16 cellular contexts compared by ENCODE assay signal in the genomic region with DNA sequence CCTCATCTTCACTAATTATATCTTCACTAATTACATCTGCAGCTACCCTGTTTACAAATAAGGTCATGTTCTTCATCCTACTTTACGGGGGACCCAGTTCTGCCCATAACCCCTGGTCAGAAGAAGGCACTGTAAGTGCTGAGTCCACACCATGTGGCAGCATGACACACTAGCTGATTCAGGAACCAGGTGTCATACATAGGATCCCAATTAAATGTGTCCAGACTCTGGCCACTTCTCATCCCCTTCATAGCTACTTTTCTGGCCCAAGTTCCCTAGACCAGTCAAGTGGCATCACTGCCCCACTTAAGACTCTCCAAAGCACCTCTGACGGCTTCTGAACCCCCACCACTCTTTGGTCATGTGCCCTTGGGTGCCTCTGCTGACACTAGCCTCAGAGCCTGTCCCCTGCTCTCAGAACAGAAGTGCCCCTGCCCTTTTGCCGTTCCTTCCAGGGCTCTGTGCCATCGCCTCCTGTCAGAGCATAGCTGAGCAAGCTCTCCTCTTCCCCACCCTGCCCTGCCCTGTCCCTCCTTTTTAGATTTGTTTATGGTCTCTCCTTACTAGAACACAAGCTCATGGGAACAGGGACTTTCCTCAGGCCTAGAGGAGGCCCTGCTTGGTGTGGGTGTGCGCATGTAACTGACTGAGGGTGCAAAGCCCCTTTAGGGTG.
DNase-seq lines count a peak whose midpoint lies in the region; ATAC-seq, FAIRE-seq and TF ChIP-seq lines count a peak whose summit lies in the region.
"Had no signal": no experiment of that assay in that cellular context is flagged by ENCODE, and none has a peak within 500 bp of the region (broad histone marks: within the 10 kb centered on the region; RNA-seq: fewer than 3 reads in every experiment).

No MANE protein-coding gene starts in this region.

- H3K18ac ChIP-seq in neuronal stem cell (ENCODE audit: low read length), result no peak overlapping the region

- H3K27ac ChIP-seq in cingulate gyrus (ENCODE audit: low read depth, low read length) (peak overlapping the region; percentile 76), right atrium auricular region (peak overlapping the region; percentile 70 to 78), neuronal stem cell (replicated peaks; ENCODE audit: low read length) (no peak overlapping the region), upper lobe of right lung (peak overlapping the region; percentile 63)

- H3K14ac ChIP-seq in neuronal stem cell (ENCODE audit: low read length), result peak overlapping the region; percentile 3

- H3K36me3 ChIP-seq in right atrium auricular region, result no peaks in the 10 kb centered on the region
- H3K36me3 ChIP-seq in neuronal stem cell (replicated peaks in 1 of 2; ENCODE audit: control insufficient read depth in 2 of 2, insufficient read depth in 2 of 2, low read length in 2 of 2), result peaks cover 8 to 55% of the 10 kb centered on the region in 2 donors
- H3K36me3 ChIP-seq in upper lobe of right lung, result no peaks in the 10 kb centered on the region

- peaks cover 0 to 95% of the 10 kb centered on the region in 2 donors for H3K4me1 ChIP-seq in right atrium auricular region
- H3K4me1 ChIP-seq in neuronal stem cell (ENCODE audit: control insufficient read depth in 2 of 2, insufficient read depth in 1 of 2, low read depth in 1 of 2, low read length in 2 of 2), result peaks cover 9 to 20% of the 10 kb centered on the region in 2 donors
- peaks cover 55% of the 10 kb centered on the region for H3K4me1 ChIP-seq in upper lobe of right lung

- H2AK5ac ChIP-seq in neuronal stem cell (ENCODE audit: low read depth, low read length), result no peak overlapping the region

- H3K4me3 ChIP-seq in right atrium auricular region, result no peak overlapping the region
- no peak overlapping the region for H3K4me3 ChIP-seq in neuronal stem cell (ENCODE audit: low read length in 2 of 2)
- no peak overlapping the region for H3K4me3 ChIP-seq in upper lobe of right lung
- H3K4me3 ChIP-seq: gastroesophageal sphincter had no signal

- peak; percentile 82 for ATAC-seq in upper lobe of right lung
- ATAC-seq: gastroesophageal sphincter had no signal

- no peak overlapping the region for H3K4ac ChIP-seq in neuronal stem cell (ENCODE audit: low read length)

- H3K9me3 ChIP-seq in right atrium auricular region (no peaks in the 10 kb centered on the region), neuronal stem cell (replicated peaks in 1 of 2; ENCODE audit: control insufficient read depth in 2 of 2, insufficient read depth in 1 of 2, low read depth in 1 of 2, low read length in 2 of 2) (peaks cover 0 to 2% of the 10 kb centered on the region in 2 donors), upper lobe of right lung (no peaks in the 10 kb centered on the region)
- H3K9me3 ChIP-seq: gastroesophageal sphincter had no signal

- no peak overlapping the region for H2BK120ac ChIP-seq in neuronal stem cell (ENCODE audit: low read depth, low read length)

- WGBS in neuronal stem cell (ENCODE audit: extremely low coverage in 2 of 2, insufficient read length in 2 of 2, insufficient replicate concordance in 1 of 2), 2 donors, result no CpG with 5 or more reads among the region's 5 CpGs

- H4K91ac ChIP-seq in neuronal stem cell (ENCODE audit: low read depth, low read length, poor library complexity), result no peak overlapping the region

- no peak overlapping the region for H3K9ac ChIP-seq in neuronal stem cell (ENCODE audit: low read depth, low read length, poor library complexity)

- no peak overlapping the region for H3K23ac ChIP-seq in neuronal stem cell (ENCODE audit: low read depth, low read length, poor library complexity)

- H3K27me3 ChIP-seq in right atrium auricular region, result no peaks in the 10 kb centered on the region
- no peaks in the 10 kb centered on the region for H3K27me3 ChIP-seq in neuronal stem cell (ENCODE audit: control insufficient read depth in 3 of 3, insufficient read depth in 3 of 3, low read depth in 1 of 3, low read length in 3 of 3)
- H3K27me3 ChIP-seq in upper lobe of right lung, result no peaks in the 10 kb centered on the region
- H3K27me3 ChIP-seq: gastroesophageal sphincter had no signal

- no peak for TF ChIP-seq CTCF in right atrium auricular region (IDR thresholded peaks at IDR 0.05)
- no peak for TF ChIP-seq CTCF in upper lobe of right lung (IDR thresholded peaks at IDR 0.05)

- intact Hi-C loops in upper lobe of right lung (cut with DNase I), result no loop called here

- no peak overlapping the region for H4K8ac ChIP-seq in neuronal stem cell (ENCODE audit: low read depth, low read length)

- H3K4me2 ChIP-seq in neuronal stem cell (ENCODE audit: insufficient read depth, low read length, poor library complexity, severe bottlenecking), result no peak overlapping the region

- FAIRE-seq in GM12892 (lab: Jason Lieb, UNC), result no peak
- FAIRE-seq: D721Med, GM19239 had no signal

- H2BK12ac ChIP-seq in neuronal stem cell (ENCODE audit: low read length), result no peak overlapping the region

- no peak overlapping the region for H2AFZ ChIP-seq in neuronal stem cell (ENCODE audit: low read length)

- no peak overlapping the region for H2BK5ac ChIP-seq in neuronal stem cell (ENCODE audit: low read length)

- DNase-seq in right atrium auricular region (ENCODE audit: low spot score) (no peak), neuronal stem cell (ENCODE audit: low spot score) (no peak), upper lobe of right lung (peak; percentile 83), middle frontal gyrus (ENCODE audit: extremely low spot score, low spot score) (no peak), GM12892 (ENCODE audit: insufficient read length) (no peak), A172 (ENCODE audit: low spot score) (no peak)
- DNase-seq: activated T-cell treated with anti-CD3 and anti-CD28 coated beads for 4 hours, HFFc6, NCI-H1092 treated with DMSO at 0.1 percent for 48 hours, NCI-H2081 treated with DMSO at 0.1 percent for 48 hours, NCI-H524, SIG-M5 had no signal

- H2BK15ac ChIP-seq in neuronal stem cell (ENCODE audit: low read length), result no peak overlapping the region

- TF ChIP-seq POLR2A in GM12892 (IDR thresholded peaks at IDR 0.05; ENCODE audit: low read depth, low read length), result no peak

- H3K79me1 ChIP-seq in neuronal stem cell (ENCODE audit: low read depth, low read length), result peaks cover 2% of the 10 kb centered on the region
